Comparison of ENCODE assay signal across 25 cellular contexts in genomic region chr6:167523426-167523825, GRCh38.
DNase-seq lines count a peak whose midpoint lies in the region; ATAC-seq, FAIRE-seq and TF ChIP-seq lines count a peak whose summit lies in the region.
"Had no signal": no experiment of that assay in that cellular context is flagged by ENCODE, and none has a peak within 500 bp of the region (broad histone marks: within the 10 kb centered on the region; RNA-seq: fewer than 3 reads in every experiment).

No MANE protein-coding gene starts in this region.

- no peak overlapping the region for H3K27ac ChIP-seq in H1 (ENCODE audit: low read depth, low read length)
- H3K27ac ChIP-seq in neuronal stem cell (replicated peaks; ENCODE audit: low read length), result no peak overlapping the region
- H3K27ac ChIP-seq: BLaER1 had no signal

- no peak overlapping the region for H3K27ac Mint-ChIP-seq in activated T-helper 17 cell treated with anti-CD3 and anti-CD28 coated beads, Interleukin-2, amount 50 U/mL, for 72 hours
- H3K27ac Mint-ChIP-seq: CD4-positive, alpha-beta memory T cell; CD4-positive, CD25-positive, alpha-beta regulatory T cell; CD8-positive, alpha-beta memory T cell had no signal

- peak overlapping the region; percentile 65; the same call in 1 of the 2 replicates for H2BK15ac ChIP-seq in H1 (ENCODE audit: low read length)
- H2BK15ac ChIP-seq in neuronal stem cell (ENCODE audit: low read length), result no peak overlapping the region

- POLR2A ChIA-PET in H1 (lab: Charles Lee; ENCODE audit: partially characterized antibody), result no interaction called here

- H3K4ac ChIP-seq in H1 (replicated peaks; ENCODE audit: insufficient read length, low read depth, low read length) (no peak overlapping the region), neuronal stem cell (ENCODE audit: low read length) (no peak overlapping the region)

- H4K5ac ChIP-seq in H1 (ENCODE audit: insufficient read length, low read depth, low read length), result no peak overlapping the region

- no peak overlapping the region for H3K4me2 ChIP-seq in H1 (ENCODE audit: insufficient read depth in 1 of 2, low read depth in 2 of 2, low read length in 2 of 2)
- H3K4me2 ChIP-seq in neuronal stem cell (ENCODE audit: insufficient read depth, low read length, poor library complexity, severe bottlenecking), result no peak overlapping the region
- H3K4me2 ChIP-seq: BLaER1 had no signal

- TF ChIP-seq EP300 in H1 (IDR thresholded peaks at IDR 0.05; ENCODE audit: borderline replicate concordance in 1 of 2, low read depth in 2 of 2, low read length in 2 of 2), result no peak

- WGBS in H1 (ENCODE audit: extremely low coverage in 1 of 2, insufficient coverage in 1 of 2, insufficient read length in 1 of 2, insufficient replicate concordance in 2 of 2, low coverage in 1 of 2, low lambda C conversion rate in 2 of 2, missing lambda C conversion rate in 1 of 2), 2 experiments, result 94% methylated on average over 13 of the region's 13 CpGs; no CpG with 5 or more reads in 1 of the 2 experiments
- no CpG with 5 or more reads among the region's 13 CpGs for WGBS in neuronal stem cell (ENCODE audit: extremely low coverage in 2 of 2, insufficient read length in 2 of 2, insufficient replicate concordance in 1 of 2), 2 donors

- H3K27me3 Mint-ChIP-seq in activated T-helper 17 cell treated with anti-CD3 and anti-CD28 coated beads, Interleukin-2, amount 50 U/mL, for 72 hours, result peaks cover 32% of the 10 kb centered on the region
- H3K27me3 Mint-ChIP-seq: CD4-positive, CD25-positive, alpha-beta regulatory T cell had no signal

- H2BK12ac ChIP-seq in H1 (ENCODE audit: low read depth, low read length), result no peak overlapping the region
- H2BK12ac ChIP-seq in neuronal stem cell (ENCODE audit: low read length), result no peak overlapping the region

- H3K18ac ChIP-seq in H1 (ENCODE audit: extremely low read depth, low read length), result no peak overlapping the region
- H3K18ac ChIP-seq in neuronal stem cell (ENCODE audit: low read length), result peak overlapping the region; percentile 12

- H3K36me3 ChIP-seq in H1 (ENCODE audit: control insufficient read depth in 2 of 4, insufficient read depth in 4 of 4, low read length in 3 of 4), result no peaks in the 10 kb centered on the region
- no peaks in the 10 kb centered on the region for H3K36me3 ChIP-seq in neuronal stem cell (replicated peaks in 1 of 2; ENCODE audit: control insufficient read depth in 2 of 2, insufficient read depth in 2 of 2, low read length in 2 of 2)
- H3K36me3 ChIP-seq: BE2C, BLaER1 had no signal

- H3K27me3 ChIP-seq in H1 (replicated peaks in 1 of 4; ENCODE audit: control insufficient read depth in 3 of 4, extremely low read depth in 1 of 4, insufficient read depth in 3 of 4, low read length in 3 of 4), result no peaks in the 10 kb centered on the region
- no peaks in the 10 kb centered on the region for H3K27me3 ChIP-seq in neuronal stem cell (ENCODE audit: control insufficient read depth in 3 of 3, insufficient read depth in 3 of 3, low read depth in 1 of 3, low read length in 3 of 3)
- H3K27me3 ChIP-seq: BE2C, BLaER1 had no signal

- no peaks in the 10 kb centered on the region for H4K20me1 ChIP-seq in H1 (replicated peaks in 1 of 2; ENCODE audit: control insufficient read depth in 1 of 2, insufficient read depth in 2 of 2, low read length in 2 of 2)
- H4K20me1 ChIP-seq: BLaER1 had no signal

- no peak overlapping the region for H3K56ac ChIP-seq in H1 (replicated peaks; ENCODE audit: insufficient read length, low read depth, low read length)

- H2BK5ac ChIP-seq in H1 (ENCODE audit: low read depth, low read length) (no peak overlapping the region), neuronal stem cell (ENCODE audit: low read length) (no peak overlapping the region)

- H2AFZ ChIP-seq in H1 (ENCODE audit: low read length) (no peak overlapping the region), neuronal stem cell (ENCODE audit: low read length) (no peak overlapping the region)

- H4K91ac ChIP-seq in H1 (replicated peaks; ENCODE audit: insufficient read length, low read length), result no peak overlapping the region
- no peak overlapping the region for H4K91ac ChIP-seq in neuronal stem cell (ENCODE audit: low read depth, low read length, poor library complexity)

- DNase-seq in H1 (ENCODE audit: low read depth in 1 of 2, low spot score in 2 of 2) (no peak), left lobe of liver (ENCODE audit: low spot score) (peak; percentile 32), neuronal stem cell (ENCODE audit: low spot score) (no peak), LoVo (ENCODE audit: low spot score) (no peak)
- DNase-seq: 8988T; ACHN; BE2C; C1 segment of cervical spinal cord; CD4-positive, alpha-beta memory T cell; CD4-positive, CD25-positive, alpha-beta regulatory T cell; CD8-positive, alpha-beta memory T cell; COR-L47; DMS 273 treated with DMSO at 0.1 percent for 48 hours; DMS153; DMS53; DMS79; DND-41; EL; GDM1 had no signal

- H3K4me1 Mint-ChIP-seq in activated T-helper 17 cell treated with anti-CD3 and anti-CD28 coated beads, Interleukin-2, amount 50 U/mL, for 72 hours, result peaks cover 5% of the 10 kb centered on the region
- H3K4me1 Mint-ChIP-seq: CD14-positive monocyte; CD4-positive, CD25-positive, alpha-beta regulatory T cell; CD8-positive, alpha-beta memory T cell had no signal

- no peak for FAIRE-seq in H1 (lab: Jason Lieb, UNC)
- FAIRE-seq: A204.1, GM12878, GM18507 had no signal

- no peaks in the 10 kb centered on the region for H3K79me2 ChIP-seq in H1 (ENCODE audit: control insufficient read depth in 1 of 2, insufficient read depth in 2 of 2, low read length in 2 of 2)

- no peaks in the 10 kb centered on the region for H3K36me3 Mint-ChIP-seq in activated T-helper 17 cell treated with anti-CD3 and anti-CD28 coated beads, Interleukin-2, amount 50 U/mL, for 72 hours (ENCODE audit: low read depth)
- H3K36me3 Mint-ChIP-seq: CD14-positive monocyte; CD4-positive, alpha-beta memory T cell; CD4-positive, CD25-positive, alpha-beta regulatory T cell; CD8-positive, alpha-beta memory T cell had no signal

- no peak overlapping the region for H2AK5ac ChIP-seq in H1 (ENCODE audit: low read depth, low read length)
- H2AK5ac ChIP-seq in neuronal stem cell (ENCODE audit: low read depth, low read length), result no peak overlapping the region

- H3K4me3 Mint-ChIP-seq in activated T-helper 17 cell treated with anti-CD3 and anti-CD28 coated beads, Interleukin-2, amount 50 U/mL, for 72 hours, result no peak overlapping the region
- H3K4me3 Mint-ChIP-seq: CD14-positive monocyte; CD4-positive, alpha-beta memory T cell; CD4-positive, CD25-positive, alpha-beta regulatory T cell; CD8-positive, alpha-beta memory T cell had no signal

- H3K4me1 ChIP-seq in H1 (replicated peaks in 1 of 4; ENCODE audit: control insufficient read depth in 3 of 4, insufficient read depth in 4 of 4, low read length in 3 of 4) (peaks cover 0 to 2% (median 0%) of the 10 kb centered on the region in 4 experiments; a peak in 2 of 7 replicates), neuronal stem cell (ENCODE audit: control insufficient read depth in 2 of 2, insufficient read depth in 1 of 2, low read depth in 1 of 2, low read length in 2 of 2) (peaks cover 0 to 4% of the 10 kb centered on the region in 2 donors)
- H3K4me1 ChIP-seq: BE2C had no signal

- H3K9me3 ChIP-seq in H1 (ENCODE audit: insufficient read depth in 2 of 2, low read depth in 1 of 2, low read length in 1 of 2), result no peaks in the 10 kb centered on the region
- peaks cover 0 to 2% of the 10 kb centered on the region in 2 donors for H3K9me3 ChIP-seq in neuronal stem cell (replicated peaks in 1 of 2; ENCODE audit: control insufficient read depth in 2 of 2, insufficient read depth in 1 of 2, low read depth in 1 of 2, low read length in 2 of 2)
- H3K9me3 ChIP-seq: BE2C, BLaER1 had no signal

- TF ChIP-seq POLR2A in H1 (IDR thresholded peaks at IDR 0.05; ENCODE audit: control extremely low read depth in 1 of 2, low read depth in 2 of 2, low read length in 2 of 2), result no peak

- CTCF ChIA-PET in H1 (lab: Charles Lee; ENCODE audit: partially characterized antibody), result no interaction called here

- H3K79me1 ChIP-seq in H1 (ENCODE audit: low read depth, low read length) (no peaks in the 10 kb centered on the region), neuronal stem cell (ENCODE audit: low read depth, low read length) (no peaks in the 10 kb centered on the region)

- H3K14ac ChIP-seq in H1 (ENCODE audit: insufficient read length) (no peak overlapping the region), neuronal stem cell (ENCODE audit: low read length) (no peak overlapping the region)

- no peak for ATAC-seq in left lobe of liver
- ATAC-seq in activated T-helper 17 cell treated with anti-CD3 and anti-CD28 coated beads, Interleukin-2, amount 50 U/mL, for 72 hours (replicated peaks), result no peak
- ATAC-seq: GM12878 had no signal

- no peaks in the 10 kb centered on the region for H3K9me3 Mint-ChIP-seq in activated T-helper 17 cell treated with anti-CD3 and anti-CD28 coated beads, Interleukin-2, amount 50 U/mL, for 72 hours
- H3K9me3 Mint-ChIP-seq: CD8-positive, alpha-beta memory T cell had no signal

- H3K23me2 ChIP-seq in H1 (ENCODE audit: low read depth, low read length), result no peaks in the 10 kb centered on the region

- H3K9ac ChIP-seq in H1 (replicated peaks in 1 of 4; ENCODE audit: extremely low read depth in 1 of 4, low read depth in 3 of 4, low read length in 3 of 4) (no peak overlapping the region), neuronal stem cell (ENCODE audit: low read depth, low read length, poor library complexity) (no peak overlapping the region)
- H3K9ac ChIP-seq: BLaER1 had no signal

- no peak overlapping the region for H3K4me3 ChIP-seq in H1 (ENCODE audit: extremely low read depth in 1 of 4, insufficient read depth in 2 of 4, low read depth in 3 of 4, low read length in 4 of 4)
- no peak overlapping the region for H3K4me3 ChIP-seq in neuronal stem cell (ENCODE audit: low read length in 2 of 2)
- H3K4me3 ChIP-seq: BLaER1, GM12878 had no signal

- TF ChIP-seq RAD21 in H1 (IDR thresholded peaks at IDR 0.05 in 1 of 2, conservative IDR thresholded peaks at IDR 0.05 in 1 of 2; ENCODE audit: low read depth in 2 of 2, low read length in 2 of 2), result no peak

- no peak overlapping the region for H3K23ac ChIP-seq in H1 (ENCODE audit: insufficient read length)
- H3K23ac ChIP-seq in neuronal stem cell (ENCODE audit: low read depth, low read length, poor library complexity), result no peak overlapping the region

- H4K8ac ChIP-seq in H1 (ENCODE audit: extremely low read depth, insufficient read depth, low read length) (no peak overlapping the region), neuronal stem cell (ENCODE audit: low read depth, low read length) (no peak overlapping the region)

- no peak for TF ChIP-seq CTCF in H1 (IDR thresholded peaks at IDR 0.05; ENCODE audit: control extremely low read depth in 1 of 3, insufficient read depth in 1 of 3, low read depth in 1 of 3, low read length in 3 of 3)

- H2BK20ac ChIP-seq in H1 (ENCODE audit: low read length), result no peak overlapping the region

- no peak overlapping the region for H2BK120ac ChIP-seq in H1 (replicated peaks; ENCODE audit: low read depth, low read length)
- H2BK120ac ChIP-seq in neuronal stem cell (ENCODE audit: low read depth, low read length), result no peak overlapping the region

TF ChIP-seq in H1, 55 proteins besides CTCF, POLR2A, EP300 and RAD21 (continues in another document):
- TF ChIP-seq KDM5A (IDR thresholded peaks at IDR 0.05; ENCODE audit: low read length) (no peak), CBX8 (IDR thresholded peaks at IDR 0.05; ENCODE audit: borderline replicate concordance, low read depth, low read length) (no peak), POLR2AphosphoS5 (IDR thresholded peaks at IDR 0.05; ENCODE audit: low read depth, low read length) (no peak)
